In the genomic region with DNA sequence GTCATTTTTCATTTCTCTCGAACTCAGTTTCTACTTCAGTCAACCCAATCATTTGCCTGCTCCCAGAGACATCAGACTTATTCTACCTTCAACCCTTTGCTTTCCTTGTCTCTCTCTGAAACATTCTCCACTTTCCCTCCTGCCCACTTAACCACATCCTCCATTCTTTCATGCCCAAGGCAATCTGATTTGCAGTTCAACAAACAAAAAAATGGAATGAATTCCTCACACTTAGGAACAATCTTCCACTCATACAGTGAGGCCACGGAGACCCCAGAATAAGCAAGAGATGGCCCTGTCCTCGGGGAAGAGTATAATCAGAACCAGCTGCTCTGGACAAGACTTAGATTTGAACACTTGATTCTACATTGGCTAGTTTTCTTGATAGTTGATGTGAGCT, we compare ENCODE assay signal across 31 cellular contexts.
"Had no signal": no experiment of that assay in that cellular context is flagged by ENCODE, and none has a peak within 500 bp of the region (broad histone marks: within the 10 kb centered on the region; RNA-seq: fewer than 3 reads in every experiment).

No MANE protein-coding gene starts in this region.

- ATAC-seq: gastrocnemius medialis; stimulated activated naive B cell treated with anti-CD40 and anti-IgM and Interleukin-4, amounts not matched to agents 10 μg/mL and 1 μg/mL and 100 μg/mL, for 72 hours; upper lobe of right lung had no signal

- H3K36me3 Mint-ChIP-seq: activated naive CD4-positive, alpha-beta T cell treated with anti-CD3 and anti-CD28 coated beads, Interleukin-2, amount 10 ng/mL, durations not matched to agents 7 days and 5 days; activated naive CD8-positive, alpha-beta T cell treated with anti-CD3 and anti-CD28 coated beads, Interleukin-2, amount 10 ng/mL, durations not matched to agents 7 days and 5 days; brain; mesothelial cell of epicardium; naive B cell; stimulated activated naive B cell treated with anti-CD40 and anti-IgM and Interleukin-4, amounts not matched to agents 10 μg/mL and 1 μg/mL and 100 μg/mL, for 72 hours had no signal

- H3K9me3 Mint-ChIP-seq: activated naive CD4-positive, alpha-beta T cell treated with anti-CD3 and anti-CD28 coated beads, Interleukin-2, amount 10 ng/mL, durations not matched to agents 7 days and 5 days; activated T-helper 1 cell treated with anti-CD3 and anti-CD28 coated beads, Interleukin-12 subunit alpha, Interleukin-12 subunit beta, Interleukin-2, Interleukin-4 antibody, amounts not matched to agents 30 ng/mL and 10 ng/mL and 1 ng/mL, durations not matched to agents 14 hours and 24 hours and 36 hours; brain; nephron progenitor cell had no signal

- H3K4me3 Mint-ChIP-seq: activated naive CD4-positive, alpha-beta T cell treated with anti-CD3 and anti-CD28 coated beads, Interleukin-2, amount 10 ng/mL, durations not matched to agents 7 days and 5 days; activated naive CD8-positive, alpha-beta T cell treated with anti-CD3 and anti-CD28 coated beads, Interleukin-2, amount 10 ng/mL, durations not matched to agents 7 days and 5 days; activated T-helper 1 cell treated with anti-CD3 and anti-CD28 coated beads, Interleukin-12 subunit alpha, Interleukin-12 subunit beta, Interleukin-2, Interleukin-4 antibody, amounts not matched to agents 30 ng/mL and 10 ng/mL and 1 ng/mL, durations not matched to agents 14 hours and 24 hours and 36 hours; brain; mesothelial cell of epicardium; naive B cell; nephron progenitor cell; stimulated activated naive B cell treated with anti-CD40 and anti-IgM and Interleukin-4, amounts not matched to agents 10 μg/mL and 1 μg/mL and 100 μg/mL, for 72 hours had no signal

- DNase-seq: activated CD4-positive, alpha-beta T cell treated with anti-CD3 and anti-CD28 coated beads for 4 hours; activated CD4-positive, alpha-beta T cell treated with anti-CD3 and anti-CD28 coated beads, Interleukin-2, amount 50 U/mL, for 48 hours; activated CD8-positive, alpha-beta memory T cell treated with anti-CD3 and anti-CD28 coated beads for 24 hours; activated effector memory CD4-positive, alpha-beta T cell treated with anti-CD3 and anti-CD28 coated beads, Interleukin-2, amount 50 U/mL, for 16 hours; activated naive CD4-positive, alpha-beta T cell treated with anti-CD3 and anti-CD28 coated beads, Interleukin-2, amount 10 ng/mL, durations not matched to agents 7 days and 5 days; activated naive CD8-positive, alpha-beta T cell treated with anti-CD3 and anti-CD28 coated beads, Interleukin-2, amount 10 ng/mL, durations not matched to agents 7 days and 5 days; amniotic stem cell; cerebellar nuclear complex; colonic mucosa; effector CD8-positive, alpha-beta T cell; esophagus squamous epithelium; gastrocnemius medialis; glutamatergic neuron; kidney; naive B cell; nephron progenitor cell; ovary; sigmoid colon; small intestine; stimulated activated CD4-positive, alpha-beta T cell treated with anti-CD3 and anti-CD28 coated beads, Interleukin-4, amount 100 ng/mL, for 24 hours; stimulated activated naive B cell treated with anti-CD40 and anti-IgM and Interleukin-4, amounts not matched to agents 10 μg/mL and 1 μg/mL and 100 μg/mL, for 72 hours; stomach; thyroid gland; upper lobe of right lung had no signal

- H3K27ac Mint-ChIP-seq: activated naive CD4-positive, alpha-beta T cell treated with anti-CD3 and anti-CD28 coated beads, Interleukin-2, amount 10 ng/mL, durations not matched to agents 7 days and 5 days; activated naive CD8-positive, alpha-beta T cell treated with anti-CD3 and anti-CD28 coated beads, Interleukin-2, amount 10 ng/mL, durations not matched to agents 7 days and 5 days; activated T-helper 1 cell treated with anti-CD3 and anti-CD28 coated beads, Interleukin-12 subunit alpha, Interleukin-12 subunit beta, Interleukin-2, Interleukin-4 antibody, amounts not matched to agents 30 ng/mL and 10 ng/mL and 1 ng/mL, durations not matched to agents 14 hours and 24 hours and 36 hours; brain; mesothelial cell of epicardium; naive B cell; nephron progenitor cell; stimulated activated naive B cell treated with anti-CD40 and anti-IgM and Interleukin-4, amounts not matched to agents 10 μg/mL and 1 μg/mL and 100 μg/mL, for 72 hours had no signal

- H3K4me1 ChIP-seq: colonic mucosa, gastrocnemius medialis, prostate gland, stomach, thyroid gland, upper lobe of right lung had no signal

- H3K27me3 Mint-ChIP-seq: activated naive CD4-positive, alpha-beta T cell treated with anti-CD3 and anti-CD28 coated beads, Interleukin-2, amount 10 ng/mL, durations not matched to agents 7 days and 5 days; activated naive CD8-positive, alpha-beta T cell treated with anti-CD3 and anti-CD28 coated beads, Interleukin-2, amount 10 ng/mL, durations not matched to agents 7 days and 5 days had no signal

- H3K27me3 ChIP-seq: cardiac muscle cell, colonic mucosa, esophagus squamous epithelium, gastrocnemius medialis, hepatocyte, neutrophil, ovary, sigmoid colon, stomach, thyroid gland, upper lobe of right lung had no signal

- H3K9me3 ChIP-seq: colonic mucosa, esophagus squamous epithelium, gastrocnemius medialis, neutrophil, ovary, prostate gland, sigmoid colon, stomach, thyroid gland, upper lobe of right lung had no signal

- H3K4me1 Mint-ChIP-seq: activated naive CD4-positive, alpha-beta T cell treated with anti-CD3 and anti-CD28 coated beads, Interleukin-2, amount 10 ng/mL, durations not matched to agents 7 days and 5 days; naive B cell; stimulated activated naive B cell treated with anti-CD40 and anti-IgM and Interleukin-4, amounts not matched to agents 10 μg/mL and 1 μg/mL and 100 μg/mL, for 72 hours had no signal

- H3K36me3 ChIP-seq: cardiac muscle cell, colonic mucosa, esophagus squamous epithelium, gastrocnemius medialis, neutrophil, ovary, prostate gland, sigmoid colon, stomach, thyroid gland, upper lobe of right lung had no signal

- H3K4me3 ChIP-seq: cardiac muscle cell, colonic mucosa, esophagus squamous epithelium, gastrocnemius medialis, hepatocyte, ovary, prostate gland, sigmoid colon, stomach, thyroid gland, upper lobe of right lung had no signal
